18 cellular contexts compared by ENCODE assay signal in genomic region chr2:109201465-109202420, GRCh38.
A peak's percentile ranks its signal among the peaks of the same experiment; 100 is the strongest.
DNase-seq lines count a peak whose midpoint lies in the region; ATAC-seq and TF ChIP-seq lines count a peak whose summit lies in the region.
"Had no signal": no experiment of that assay in that cellular context is flagged by ENCODE, and none has a peak within 500 bp of the region (broad histone marks: within the 10 kb centered on the region; RNA-seq: fewer than 3 reads in every experiment).

No MANE protein-coding gene starts in this region.

- H3K4me3 Mint-ChIP-seq in progenitor cell of endocrine pancreas (ENCODE audit: low read depth): no peak overlapping the region
- H3K4me3 Mint-ChIP-seq: activated CD4-positive, alpha-beta memory T cell treated with anti-CD3 and anti-CD28 coated beads, Interleukin-2, amount 10 ng/mL, durations not matched to agents 7 days and 5 days; activated T-helper 1 cell treated with anti-CD3 and anti-CD28 coated beads, Interleukin-12 subunit alpha, Interleukin-12 subunit beta, Interleukin-2, Interleukin-4 antibody, amounts not matched to agents 30 ng/mL and 10 ng/mL and 1 ng/mL, durations not matched to agents 14 hours and 24 hours and 36 hours had no signal

- 0 out of 2 replicates have a peak, but pooled peaks cover 5% of the 10 kb centered on the region for H3K4me1 ChIP-seq in PC-9 (replicated peaks; ENCODE audit: insufficient read depth)

- H3K9me2 ChIP-seq in PC-9 (ENCODE audit: insufficient read depth): no peaks in the 10 kb centered on the region

- H3K4me3 ChIP-seq in BJ (ENCODE audit: low read depth, low read length): no peak overlapping the region
- H3K4me3 ChIP-seq in PC-9: no peak overlapping the region
- H3K4me3 ChIP-seq: cardiac muscle cell had no signal

- POLR2A ChIA-PET in BJ (lab: Charles Lee) (no interaction called here), PC-9 (lab: Charles Lee; ENCODE audit: unreplicated experiment) (no interaction called here)

- H3K79me2 ChIP-seq in PC-9 (ENCODE audit: low read depth): peaks cover 8% of the 10 kb centered on the region

- no peak overlapping the region for H3K4me2 ChIP-seq in PC-9

- peak overlapping the region; percentile 46 for H3K27ac Mint-ChIP-seq in progenitor cell of endocrine pancreas
- H3K27ac Mint-ChIP-seq: activated CD4-positive, alpha-beta memory T cell treated with anti-CD3 and anti-CD28 coated beads, Interleukin-2, amount 10 ng/mL, durations not matched to agents 7 days and 5 days; activated T-helper 1 cell treated with anti-CD3 and anti-CD28 coated beads, Interleukin-12 subunit alpha, Interleukin-12 subunit beta, Interleukin-2, Interleukin-4 antibody, amounts not matched to agents 30 ng/mL and 10 ng/mL and 1 ng/mL, durations not matched to agents 14 hours and 24 hours and 36 hours had no signal

- H3K36me3 Mint-ChIP-seq in progenitor cell of endocrine pancreas (ENCODE audit: insufficient read depth): no peaks in the 10 kb centered on the region

- no peaks in the 10 kb centered on the region for H3K4me1 Mint-ChIP-seq in progenitor cell of endocrine pancreas (ENCODE audit: low read depth)
- H3K4me1 Mint-ChIP-seq: activated CD4-positive, alpha-beta memory T cell treated with anti-CD3 and anti-CD28 coated beads, Interleukin-2, amount 10 ng/mL, durations not matched to agents 7 days and 5 days had no signal

- ATAC-seq in Right ventricle myocardium superior (ENCODE audit: poor library complexity) (peak; percentile 77), HG02852 (IDR thresholded peaks at IDR 0.05; ENCODE audit: unreplicated experiment) (no peak)
- ATAC-seq: Panc1 had no signal

- no peak overlapping the region for H3K27ac ChIP-seq in PC-9
- H3K27ac ChIP-seq: cardiac muscle cell had no signal

- DNase-seq in BJ (ENCODE audit: low read depth) (no peak), NCI-H524 treated with DMSO at 0.1 percent for 48 hours (lab: John Stamatoyannopoulos, UW) (peak; percentile 1), Right ventricle myocardium superior (no peak), progenitor cell of endocrine pancreas (ENCODE audit: low spot score, unreplicated experiment) (no peak), cerebellar nuclear complex (lab: John Stamatoyannopoulos, UW) (no peak), PC-9 (no peak)
- no peak for DNase-seq in effector CD4-positive, alpha-beta T cell
- DNase-seq: activated CD4-positive, alpha-beta memory T cell treated with anti-CD3 and anti-CD28 coated beads, Interleukin-2, amount 10 ng/mL, durations not matched to agents 7 days and 5 days; GF-D8; hypothalamus; kidney; NCI-H774; occipital lobe; stimulated activated CD4-positive, alpha-beta T cell treated with anti-CD3 and anti-CD28 coated beads, Interleukin-4, amount 100 ng/mL, for 24 hours had no signal

- TF ChIP-seq CTCF in BJ (IDR thresholded peaks at IDR 0.05; ENCODE audit: insufficient read depth, low read depth, low read length): peak; percentile 20; the same call in 1 of the 2 replicates
- no peak for TF ChIP-seq CTCF in progenitor cell of endocrine pancreas (IDR thresholded peaks at IDR 0.05; ENCODE audit: unreplicated experiment)
- no peak for TF ChIP-seq CTCF in PC-9 (conservative IDR thresholded peaks at IDR 0.05)

- no peaks in the 10 kb centered on the region for H3F3A ChIP-seq in PC-9 (ENCODE audit: insufficient read depth, low read depth)

- H3K36me3 ChIP-seq in BJ (ENCODE audit: control insufficient read depth, insufficient read depth, low read length) (no peaks in the 10 kb centered on the region), PC-9 (ENCODE audit: low read depth) (no peaks in the 10 kb centered on the region)
- H3K36me3 ChIP-seq: cardiac muscle cell had no signal

- BruUV-seq in PC-9 (replicated peaks; lab: Mats Ljungman, UMichigan): no TSS peak

- H3K27me3 Mint-ChIP-seq in progenitor cell of endocrine pancreas: peaks cover 9% of the 10 kb centered on the region

- H4K20me1 ChIP-seq in PC-9 (ENCODE audit: insufficient read depth): peaks cover 13% of the 10 kb centered on the region

- H3K27me3 ChIP-seq in BJ (ENCODE audit: control insufficient read depth, insufficient read depth, low read length) (no peaks in the 10 kb centered on the region), PC-9 (ENCODE audit: insufficient read depth, low read depth) (no peaks in the 10 kb centered on the region)
- H3K27me3 ChIP-seq: cardiac muscle cell had no signal

- H2AFZ ChIP-seq in PC-9: no peak overlapping the region

- intact Hi-C loops in Right ventricle myocardium superior (cut with DNase I): loop anchor here (10.0 kb wide), 1 partner anchor 67 kb away; no protein-coding TSS in a partner anchor
- intact Hi-C loops in PC-9 (cut with micrococcal nuclease; ENCODE audit: unreplicated experiment): no loop called here

- H3K9me3 Mint-ChIP-seq in progenitor cell of endocrine pancreas (ENCODE audit: low read depth): no peaks in the 10 kb centered on the region
- H3K9me3 Mint-ChIP-seq: activated CD4-positive, alpha-beta memory T cell treated with anti-CD3 and anti-CD28 coated beads, Interleukin-2, amount 10 ng/mL, durations not matched to agents 7 days and 5 days; activated T-helper 1 cell treated with anti-CD3 and anti-CD28 coated beads, Interleukin-12 subunit alpha, Interleukin-12 subunit beta, Interleukin-2, Interleukin-4 antibody, amounts not matched to agents 30 ng/mL and 10 ng/mL and 1 ng/mL, durations not matched to agents 14 hours and 24 hours and 36 hours had no signal

- H3K9me3 ChIP-seq in PC-9 (ENCODE audit: insufficient read depth, low read depth): no peaks in the 10 kb centered on the region

- CTCF ChIA-PET in BJ (lab: Yijun Ruan, JAX) (no interaction called here), PC-9 (lab: Charles Lee) (no interaction called here)
